8 cellular contexts compared by ENCODE assay signal in genomic region chr7:149414745-149415390, GRCh38. TPM values are rescaled to one million over a fixed set of nuclear protein-coding genes. Genes with fewer than 3 reads are reported as not detected.
DNase-seq lines count a peak whose midpoint lies in the region; ATAC-seq and TF ChIP-seq lines count a peak whose summit lies in the region.

No MANE protein-coding gene starts in this region.

- no peak overlapping the region for H3K4ac ChIP-seq in mesendoderm (ENCODE audit: low read depth, low read length)

- H3K18ac ChIP-seq in mesendoderm (ENCODE audit: low read length) = no peak overlapping the region

- ATAC-seq in effector memory CD8-positive, alpha-beta T cell (replicated peaks) = peak; percentile 70
- no peak for ATAC-seq in HG03159 (IDR thresholded peaks at IDR 0.05; ENCODE audit: unreplicated experiment)

- TF ChIP-seq CTCF in CD14-positive monocyte (IDR thresholded peaks at IDR 0.05) = no peak
- no peak for TF ChIP-seq CTCF in GM10248 (IDR thresholded peaks at IDR 0.05; ENCODE audit: control extremely low read depth, extremely low read depth, low read depth, missing control alignments)

- no peak overlapping the region for H3K27ac Mint-ChIP-seq in CD14-positive monocyte
- peak overlapping the region; percentile 46 for H3K27ac Mint-ChIP-seq in activated CD4-positive, alpha-beta T cell treated with anti-CD3 and anti-CD28 coated beads, Interleukin-2, amount 10 ng/mL, durations not matched to agents 24 days and 14 days
- peak overlapping the region; percentile 16 to 49 for H3K27ac Mint-ChIP-seq in effector memory CD8-positive, alpha-beta T cell

- no peak overlapping the region for H3K27ac ChIP-seq in mesendoderm (ENCODE audit: low read depth, low read length)

- H3K4me3 Mint-ChIP-seq in CD14-positive monocyte = peak overlapping the region; percentile 62 to 90
- peak overlapping the region; percentile 70 for H3K4me3 Mint-ChIP-seq in activated CD4-positive, alpha-beta T cell treated with anti-CD3 and anti-CD28 coated beads, Interleukin-2, amount 10 ng/mL, durations not matched to agents 24 days and 14 days
- peak overlapping the region; percentile 39 to 49 for H3K4me3 Mint-ChIP-seq in effector memory CD8-positive, alpha-beta T cell

- intact Hi-C loops in CD14-positive monocyte (cut with micrococcal nuclease) = no loop called here
- intact Hi-C loops in activated CD4-positive, alpha-beta T cell treated with anti-CD3 and anti-CD28 coated beads, Interleukin-2, amount 10 ng/mL, durations not matched to agents 24 days and 14 days (cut with micrococcal nuclease) = no loop called here

- H3K79me1 ChIP-seq in mesendoderm (ENCODE audit: low read length) = no peaks in the 10 kb centered on the region

- H3K56ac ChIP-seq in mesendoderm (ENCODE audit: low read length) = peak overlapping the region; percentile 57

- no peak overlapping the region for H2BK120ac ChIP-seq in mesendoderm (ENCODE audit: low read depth, low read length)

- no peak overlapping the region for H2BK15ac ChIP-seq in mesendoderm (replicated peaks; ENCODE audit: low read depth)

- H4K8ac ChIP-seq in mesendoderm (ENCODE audit: low read depth, low read length) = no peak overlapping the region

- H3K9ac ChIP-seq in mesendoderm (ENCODE audit: low read length) = peak overlapping the region; percentile 29

- no peak overlapping the region for H2BK5ac ChIP-seq in mesendoderm (ENCODE audit: low read length)

- H3K4me3 ChIP-seq in mesendoderm (ENCODE audit: low read length) = peak overlapping the region; percentile 57

- no peaks in the 10 kb centered on the region for H3K36me3 ChIP-seq in mesendoderm (ENCODE audit: control insufficient read depth, insufficient read depth, low read length)

- H3K23ac ChIP-seq in mesendoderm (ENCODE audit: low read length) = no peak overlapping the region

- peaks cover 9% of the 10 kb centered on the region for H3K4me1 Mint-ChIP-seq in CD14-positive monocyte
- peaks cover 7% of the 10 kb centered on the region for H3K4me1 Mint-ChIP-seq in activated CD4-positive, alpha-beta T cell treated with anti-CD3 and anti-CD28 coated beads, Interleukin-2, amount 10 ng/mL, durations not matched to agents 24 days and 14 days
- peaks cover 0 to 2% of the 10 kb centered on the region in 2 donors for H3K4me1 Mint-ChIP-seq in effector memory CD8-positive, alpha-beta T cell (ENCODE audit: low read depth in 2 of 2)

- POLR2A ChIA-PET in GM10248 (lab: Yijun Ruan, JAX) = no interaction called here

- H3K27me3 ChIP-seq in mesendoderm (ENCODE audit: insufficient read depth, low read length, poor library complexity) = no peaks in the 10 kb centered on the region

- no peaks in the 10 kb centered on the region for H3K4me1 ChIP-seq in mesendoderm (ENCODE audit: control insufficient read depth, low read depth, low read length)

- H3K27me3 Mint-ChIP-seq in CD14-positive monocyte (ENCODE audit: low read depth in 3 of 3) = peaks cover 25 to 42% (median 25%) of the 10 kb centered on the region in 3 donors
- peaks cover 31% of the 10 kb centered on the region for H3K27me3 Mint-ChIP-seq in activated CD4-positive, alpha-beta T cell treated with anti-CD3 and anti-CD28 coated beads, Interleukin-2, amount 10 ng/mL, durations not matched to agents 24 days and 14 days
- H3K27me3 Mint-ChIP-seq in effector memory CD8-positive, alpha-beta T cell = peaks cover 44 to 59% of the 10 kb centered on the region in 2 donors

- no peak overlapping the region for H4K5ac ChIP-seq in mesendoderm (ENCODE audit: low read length)

- H3K9me3 Mint-ChIP-seq in CD14-positive monocyte = peaks cover 2 to 24% (median 7%) of the 10 kb centered on the region in 7 donors
- no peaks in the 10 kb centered on the region for H3K9me3 Mint-ChIP-seq in activated CD4-positive, alpha-beta T cell treated with anti-CD3 and anti-CD28 coated beads, Interleukin-2, amount 10 ng/mL, durations not matched to agents 24 days and 14 days
- H3K9me3 Mint-ChIP-seq in effector memory CD8-positive, alpha-beta T cell = peaks cover 0 to 3% of the 10 kb centered on the region in 2 donors

- H2AK5ac ChIP-seq in mesendoderm (ENCODE audit: low read length) = no peak overlapping the region

- CTCF ChIA-PET in GM10248 (lab: Yijun Ruan, JAX) = interaction anchor here (1.3 kb wide), 1 partner anchor 210 kb away, joined by 3 read pairs; no protein-coding TSS in a partner anchor

- peak overlapping the region; percentile 2 for H3K4me2 ChIP-seq in mesendoderm (ENCODE audit: low read length)

- DNase-seq in CD14-positive monocyte (ENCODE audit: low spot score) (no peak), mesendoderm (peak; percentile 100), GM10248 (ENCODE audit: extremely low spot score) (no peak), GM03348 (ENCODE audit: low spot score) (no peak)
- DNase-seq in activated CD4-positive, alpha-beta T cell treated with anti-CD3 and anti-CD28 coated beads, Interleukin-2, amount 10 ng/mL, durations not matched to agents 24 days and 14 days = peak; percentile 78
- peak; percentile 31 to 47 (median 33) for DNase-seq in effector memory CD8-positive, alpha-beta T cell
- DNase-seq in stimulated activated CD8-positive, alpha-beta memory T cell treated with anti-CD3 and anti-CD28 coated beads, Interleukin-4, amount 100 ng/mL, for 24 hours (ENCODE audit: low read depth) = peak; percentile 12

- no CpG with 5 or more reads among the region's 36 CpGs for WGBS in mesendoderm (ENCODE audit: extremely low coverage, insufficient coverage, low lambda C conversion rate)

- H3K36me3 Mint-ChIP-seq in CD14-positive monocyte = no peaks in the 10 kb centered on the region
- H3K36me3 Mint-ChIP-seq in activated CD4-positive, alpha-beta T cell treated with anti-CD3 and anti-CD28 coated beads, Interleukin-2, amount 10 ng/mL, durations not matched to agents 24 days and 14 days (ENCODE audit: low read depth) = no peaks in the 10 kb centered on the region
- H3K36me3 Mint-ChIP-seq in effector memory CD8-positive, alpha-beta T cell (ENCODE audit: insufficient read depth) = peaks cover 13% of the 10 kb centered on the region

- H3K79me2 ChIP-seq in mesendoderm (ENCODE audit: control insufficient read depth, insufficient read depth, low read length) = no peaks in the 10 kb centered on the region

RNA-seq across cellular contexts. Expression of gene ZNF777, which starts 46.0 kb away (rescaled TPM):
- under 1 TPM; 0.13 to 0.25 TPM for polyA plus RNA-seq in CD14-positive monocyte
- total RNA-seq in activated CD4-positive, alpha-beta T cell treated with anti-CD3 and anti-CD28 coated beads, Interleukin-2, amount 10 ng/mL, durations not matched to agents 24 days and 14 days = 18.2 and 19.2 TPM in 2 replicates
- 7.6 TPM for polyA plus RNA-seq in mesendoderm (2013, experiment 1 of 2)
- 7.8 TPM for polyA plus RNA-seq in mesendoderm (2013, experiment 2 of 2)

Comparison
In these comparisons a context has a peak if more than half of its experiments do, and no peak if none do; other contexts are left out.
1. DNase-seq: peak in activated CD4-positive, alpha-beta T cell treated with anti-CD3 and anti-CD28 coated beads, Interleukin-2, amount 10 ng/mL, durations not matched to agents 24 days and 14 days (single experiment), effector memory CD8-positive, alpha-beta T cell (3 of 3), mesendoderm (single experiment) and stimulated activated CD8-positive, alpha-beta memory T cell treated with anti-CD3 and anti-CD28 coated beads, Interleukin-4, amount 100 ng/mL, for 24 hours (single experiment); none in CD14-positive monocyte (single experiment), GM10248 (single experiment) and GM03348 (single experiment).
2. H3K27ac Mint-ChIP-seq: peak in activated CD4-positive, alpha-beta T cell treated with anti-CD3 and anti-CD28 coated beads, Interleukin-2, amount 10 ng/mL, durations not matched to agents 24 days and 14 days (single experiment) and effector memory CD8-positive, alpha-beta T cell (2 of 2); none in CD14-positive monocyte (0 of 7).
3. Peak in every context shown above with its lines, with median percentiles within 50 percentile points of each other: H3K4me3 Mint-ChIP-seq.